1 cellular context compared by ENCODE assay signal in genomic region chr15:49035825-49036224, GRCh38.
TF ChIP-seq lines count a peak whose summit lies in the region.

No MANE protein-coding gene starts in this region.

TF ChIP-seq in HepG2, 621 proteins besides CTCF, POLR2A, EP300 and RAD21 (continued from another document and continues in another):
- TF ChIP-seq ZNF597 (CRISPR knock-in tag; IDR thresholded peaks at IDR 0.05): no peak
- TF ChIP-seq, protein P1, sequence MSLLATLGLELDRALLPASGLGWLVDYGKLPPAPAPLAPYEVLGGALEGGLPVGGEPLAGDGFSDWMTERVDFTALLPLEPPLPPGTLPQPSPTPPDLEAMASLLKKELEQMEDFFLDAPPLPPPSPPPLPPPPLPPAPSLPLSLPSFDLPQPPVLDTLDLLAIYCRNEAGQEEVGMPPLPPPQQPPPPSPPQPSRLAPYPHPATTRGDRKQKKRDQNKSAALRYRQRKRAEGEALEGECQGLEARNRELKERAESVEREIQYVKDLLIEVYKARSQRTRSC (CRISPR knock-in tag; IDR thresholded peaks at IDR 0.05; ENCODE audit: low read depth): no peak
- TF ChIP-seq, protein P2, sequence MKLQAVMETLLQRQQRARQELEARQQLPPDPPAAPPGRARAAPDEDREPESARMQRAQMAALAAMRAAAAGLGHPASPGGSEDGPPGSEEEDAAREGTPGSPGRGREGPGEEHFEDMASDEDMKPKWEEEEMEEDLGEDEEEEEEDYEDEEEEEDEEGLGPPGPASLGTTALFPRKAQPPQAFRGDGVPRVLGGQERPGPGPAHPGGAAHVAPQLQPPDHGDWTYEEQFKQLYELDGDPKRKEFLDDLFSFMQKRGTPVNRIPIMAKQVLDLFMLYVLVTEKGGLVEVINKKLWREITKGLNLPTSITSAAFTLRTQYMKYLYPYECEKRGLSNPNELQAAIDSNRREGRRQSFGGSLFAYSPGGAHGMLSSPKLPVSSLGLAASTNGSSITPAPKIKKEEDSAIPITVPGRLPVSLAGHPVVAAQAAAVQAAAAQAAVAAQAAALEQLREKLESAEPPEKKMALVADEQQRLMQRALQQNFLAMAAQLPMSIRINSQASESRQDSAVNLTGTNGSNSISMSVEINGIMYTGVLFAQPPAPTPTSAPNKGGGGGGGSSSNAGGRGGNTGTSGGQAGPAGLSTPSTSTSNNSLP (IDR thresholded peaks at IDR 0.05; ENCODE audit: low read depth, low read length): 0 out of 2 replicates have a peak, but pooled peaks have one; percentile 48
- TF ChIP-seq NCOR1 (IDR thresholded peaks at IDR 0.05; ENCODE audit: borderline replicate concordance, low read length): peak; percentile 64; the same call in 1 of the 2 replicates
- TF ChIP-seq SOX6 (IDR thresholded peaks at IDR 0.05): no peak
- TF ChIP-seq SOX6 (CRISPR knock-in tag; IDR thresholded peaks at IDR 0.05): peak; percentile 96
- TF ChIP-seq PAX8 (CRISPR knock-in tag; IDR thresholded peaks at IDR 0.05; ENCODE audit: borderline replicate concordance): no peak
- TF ChIP-seq ARID5B (CRISPR knock-in tag; IDR thresholded peaks at IDR 0.05): peak; percentile 88
- 0 out of 2 replicates have a peak, but pooled peaks have one; percentile 37 for TF ChIP-seq ISL2 (CRISPR knock-in tag; IDR thresholded peaks at IDR 0.05)
- TF ChIP-seq ZNF317 (CRISPR knock-in tag; IDR thresholded peaks at IDR 0.05): peak; percentile 46; the same call in 1 of the 2 replicates
- peak; percentile 54; the same call in 1 of the 2 replicates for TF ChIP-seq ZNF792 (CRISPR knock-in tag; IDR thresholded peaks at IDR 0.05)
- peak; percentile 22; the same call in 1 of the 2 replicates for TF ChIP-seq FOXO1 (CRISPR knock-in tag; IDR thresholded peaks at IDR 0.05)
- no peak for TF ChIP-seq MEIS1 (CRISPR knock-in tag; IDR thresholded peaks at IDR 0.05; ENCODE audit: borderline replicate concordance)
- no peak for TF ChIP-seq TP53 (CRISPR knock-in tag; conservative IDR thresholded peaks at IDR 0.05)
- TF ChIP-seq GATAD1 (CRISPR knock-in tag; IDR thresholded peaks at IDR 0.05): 0 out of 2 replicates have a peak, but pooled peaks have one; percentile 22
- TF ChIP-seq, protein P3, sequence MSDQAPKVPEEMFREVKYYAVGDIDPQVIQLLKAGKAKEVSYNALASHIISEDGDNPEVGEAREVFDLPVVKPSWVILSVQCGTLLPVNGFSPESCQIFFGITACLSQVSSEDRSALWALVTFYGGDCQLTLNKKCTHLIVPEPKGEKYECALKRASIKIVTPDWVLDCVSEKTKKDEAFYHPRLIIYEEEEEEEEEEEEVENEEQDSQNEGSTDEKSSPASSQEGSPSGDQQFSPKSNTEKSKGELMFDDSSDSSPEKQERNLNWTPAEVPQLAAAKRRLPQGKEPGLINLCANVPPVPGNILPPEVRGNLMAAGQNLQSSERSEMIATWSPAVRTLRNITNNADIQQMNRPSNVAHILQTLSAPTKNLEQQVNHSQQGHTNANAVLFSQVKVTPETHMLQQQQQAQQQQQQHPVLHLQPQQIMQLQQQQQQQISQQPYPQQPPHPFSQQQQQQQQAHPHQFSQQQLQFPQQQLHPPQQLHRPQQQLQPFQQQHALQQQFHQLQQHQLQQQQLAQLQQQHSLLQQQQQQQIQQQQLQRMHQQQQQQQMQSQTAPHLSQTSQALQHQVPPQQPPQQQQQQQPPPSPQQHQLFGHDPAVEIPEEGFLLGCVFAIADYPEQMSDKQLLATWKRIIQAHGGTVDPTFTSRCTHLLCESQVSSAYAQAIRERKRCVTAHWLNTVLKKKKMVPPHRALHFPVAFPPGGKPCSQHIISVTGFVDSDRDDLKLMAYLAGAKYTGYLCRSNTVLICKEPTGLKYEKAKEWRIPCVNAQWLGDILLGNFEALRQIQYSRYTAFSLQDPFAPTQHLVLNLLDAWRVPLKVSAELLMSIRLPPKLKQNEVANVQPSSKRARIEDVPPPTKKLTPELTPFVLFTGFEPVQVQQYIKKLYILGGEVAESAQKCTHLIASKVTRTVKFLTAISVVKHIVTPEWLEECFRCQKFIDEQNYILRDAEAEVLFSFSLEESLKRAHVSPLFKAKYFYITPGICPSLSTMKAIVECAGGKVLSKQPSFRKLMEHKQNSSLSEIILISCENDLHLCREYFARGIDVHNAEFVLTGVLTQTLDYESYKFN (CRISPR knock-in tag; conservative IDR thresholded peaks at IDR 0.05): peak; percentile 65
- TF ChIP-seq CEBPG (CRISPR knock-in tag; IDR thresholded peaks at IDR 0.05): peak; percentile 50
- TF ChIP-seq PATZ1 (CRISPR knock-in tag; IDR thresholded peaks at IDR 0.05): 0 out of 2 replicates have a peak, but pooled peaks have one; percentile 20
- peak; percentile 47; the same call in 1 of the 2 replicates for TF ChIP-seq HDAC2 (CRISPR knock-in tag; IDR thresholded peaks at IDR 0.05)
- TF ChIP-seq SOX13 (IDR thresholded peaks at IDR 0.05): 0 out of 2 replicates have a peak, but pooled peaks have one; percentile 66
- peak in 1 of 2 experiments; percentile 97; a peak in 2 of 4 replicates for TF ChIP-seq SOX13 (CRISPR knock-in tag; conservative IDR thresholded peaks at IDR 0.05 in 1 of 2, IDR thresholded peaks at IDR 0.05 in 1 of 2)
- peak; percentile 72 for TF ChIP-seq HNF4G (IDR thresholded peaks at IDR 0.05; ENCODE audit: borderline replicate concordance, low read depth, low read length)
- no peak for TF ChIP-seq HNF4G (CRISPR knock-in tag; IDR thresholded peaks at IDR 0.05; ENCODE audit: borderline replicate concordance, low read depth)
- TF ChIP-seq ZNF205 (CRISPR knock-in tag; IDR thresholded peaks at IDR 0.05): 0 out of 2 replicates have a peak, but pooled peaks have one; percentile 53
- TF ChIP-seq JUND (CRISPR knock-in tag; IDR thresholded peaks at IDR 0.05): no peak
- TF ChIP-seq GATAD2A (CRISPR knock-in tag; IDR thresholded peaks at IDR 0.05): peak; percentile 82
- TF ChIP-seq ZNF556 (CRISPR knock-in tag; IDR thresholded peaks at IDR 0.05; ENCODE audit: borderline replicate concordance): no peak
- peak; percentile 50; the same call in 1 of the 2 replicates for TF ChIP-seq RFX3 (CRISPR knock-in tag; IDR thresholded peaks at IDR 0.05)
- peak; percentile 47; the same call in 1 of the 2 replicates for TF ChIP-seq ZMYM4 (CRISPR knock-in tag; IDR thresholded peaks at IDR 0.05)
- TF ChIP-seq, protein P4, sequence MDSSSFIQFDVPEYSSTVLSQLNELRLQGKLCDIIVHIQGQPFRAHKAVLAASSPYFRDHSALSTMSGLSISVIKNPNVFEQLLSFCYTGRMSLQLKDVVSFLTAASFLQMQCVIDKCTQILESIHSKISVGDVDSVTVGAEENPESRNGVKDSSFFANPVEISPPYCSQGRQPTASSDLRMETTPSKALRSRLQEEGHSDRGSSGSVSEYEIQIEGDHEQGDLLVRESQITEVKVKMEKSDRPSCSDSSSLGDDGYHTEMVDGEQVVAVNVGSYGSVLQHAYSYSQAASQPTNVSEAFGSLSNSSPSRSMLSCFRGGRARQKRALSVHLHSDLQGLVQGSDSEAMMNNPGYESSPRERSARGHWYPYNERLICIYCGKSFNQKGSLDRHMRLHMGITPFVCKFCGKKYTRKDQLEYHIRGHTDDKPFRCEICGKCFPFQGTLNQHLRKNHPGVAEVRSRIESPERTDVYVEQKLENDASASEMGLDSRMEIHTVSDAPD (CRISPR knock-in tag; IDR thresholded peaks at IDR 0.05): 0 out of 2 replicates have a peak, but pooled peaks have one; percentile 20
- TF ChIP-seq RCOR2 (CRISPR knock-in tag; IDR thresholded peaks at IDR 0.05): 0 out of 2 replicates have a peak, but pooled peaks have one; percentile 45
- TF ChIP-seq ZNF430 (CRISPR knock-in tag; IDR thresholded peaks at IDR 0.05): no peak
- no peak for TF ChIP-seq ZSCAN20 (CRISPR knock-in tag; IDR thresholded peaks at IDR 0.05; ENCODE audit: borderline replicate concordance)
- no peak for TF ChIP-seq XBP1 (CRISPR knock-in tag; IDR thresholded peaks at IDR 0.05)
- TF ChIP-seq HMG20A (CRISPR knock-in tag; IDR thresholded peaks at IDR 0.05; ENCODE audit: borderline replicate concordance): peak; percentile 58; the same call in 1 of the 2 replicates
- TF ChIP-seq, protein P5, sequence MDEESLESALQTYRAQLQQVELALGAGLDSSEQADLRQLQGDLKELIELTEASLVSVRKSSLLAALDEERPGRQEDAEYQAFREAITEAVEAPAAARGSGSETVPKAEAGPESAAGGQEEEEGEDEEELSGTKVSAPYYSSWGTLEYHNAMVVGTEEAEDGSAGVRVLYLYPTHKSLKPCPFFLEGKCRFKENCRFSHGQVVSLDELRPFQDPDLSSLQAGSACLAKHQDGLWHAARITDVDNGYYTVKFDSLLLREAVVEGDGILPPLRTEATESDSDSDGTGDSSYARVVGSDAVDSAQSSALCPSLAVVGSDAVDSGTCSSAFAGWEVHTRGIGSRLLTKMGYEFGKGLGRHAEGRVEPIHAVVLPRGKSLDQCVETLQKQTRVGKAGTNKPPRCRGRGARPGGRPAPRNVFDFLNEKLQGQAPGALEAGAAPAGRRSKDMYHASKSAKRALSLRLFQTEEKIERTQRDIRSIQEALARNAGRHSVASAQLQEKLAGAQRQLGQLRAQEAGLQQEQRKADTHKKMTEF (CRISPR knock-in tag; IDR thresholded peaks at IDR 0.05): 0 out of 2 replicates have a peak, but pooled peaks have one; percentile 36
- TF ChIP-seq ZNF644 (CRISPR knock-in tag; IDR thresholded peaks at IDR 0.05; ENCODE audit: low read depth): peak; percentile 66; the same call in 1 of the 2 replicates
- TF ChIP-seq ATF1 (CRISPR knock-in tag; IDR thresholded peaks at IDR 0.05): 0 out of 2 replicates have a peak, but pooled peaks have one; percentile 8
- TF ChIP-seq MTA3 (CRISPR knock-in tag; IDR thresholded peaks at IDR 0.05): no peak
- TF ChIP-seq LCORL (IDR thresholded peaks at IDR 0.05): peak; percentile 54; the same call in 1 of the 2 replicates
- peak; percentile 27; the same call in 1 of the 2 replicates for TF ChIP-seq LCORL (CRISPR knock-in tag; IDR thresholded peaks at IDR 0.05)
- TF ChIP-seq SIX1 (CRISPR knock-in tag; IDR thresholded peaks at IDR 0.05; ENCODE audit: borderline replicate concordance): peak; percentile 63; the same call in 1 of the 2 replicates
- TF ChIP-seq TEAD3 (CRISPR knock-in tag; optimal IDR thresholded peaks at IDR 0.05; ENCODE audit: borderline replicate concordance): peak; percentile 39
- peak; percentile 58 for TF ChIP-seq ASH2L (IDR thresholded peaks at IDR 0.05; ENCODE audit: insufficient read length, low read depth, low read length)
- TF ChIP-seq ZBTB42 (CRISPR knock-in tag; IDR thresholded peaks at IDR 0.05): no peak
- TF ChIP-seq ZNF33A (CRISPR knock-in tag; IDR thresholded peaks at IDR 0.05; ENCODE audit: borderline replicate concordance): no peak
- peak; percentile 84; the same call in 1 of the 2 replicates for TF ChIP-seq FOXA1 (IDR thresholded peaks at IDR 0.05)
- TF ChIP-seq FOXA1 (CRISPR knock-in tag; IDR thresholded peaks at IDR 0.05): peak; percentile 88
- 0 out of 2 replicates have a peak, but pooled peaks have one; percentile 23 for TF ChIP-seq REPIN1 (CRISPR knock-in tag; IDR thresholded peaks at IDR 0.05; ENCODE audit: borderline replicate concordance, low read depth)
- TF ChIP-seq ZNF615 (CRISPR knock-in tag; IDR thresholded peaks at IDR 0.05; ENCODE audit: borderline replicate concordance): no peak
- TF ChIP-seq BCL6 (CRISPR knock-in tag; IDR thresholded peaks at IDR 0.05): peak; percentile 42; the same call in 1 of the 2 replicates
- TF ChIP-seq FOXA3 (CRISPR knock-in tag; IDR thresholded peaks at IDR 0.05): peak; percentile 77
- peak; percentile 59; the same call in 1 of the 2 replicates for TF ChIP-seq SAP130 (CRISPR knock-in tag; IDR thresholded peaks at IDR 0.05; ENCODE audit: low read depth)
- 0 out of 2 replicates have a peak, but pooled peaks have one; percentile 19 for TF ChIP-seq HDAC1 (CRISPR knock-in tag; IDR thresholded peaks at IDR 0.05)
- TF ChIP-seq SOX5 (CRISPR knock-in tag; IDR thresholded peaks at IDR 0.05; ENCODE audit: borderline replicate concordance): peak; percentile 96
- peak; percentile 68 for TF ChIP-seq RFX1 (IDR thresholded peaks at IDR 0.05)
